In genomic region chr16:12613131-12613991, GRCh38 we compare ENCODE assay signal across 9 cellular contexts.
DNase-seq lines count a peak whose midpoint lies in the region; ATAC-seq and TF ChIP-seq lines count a peak whose summit lies in the region.
"Had no signal": no experiment of that assay in that cellular context is flagged by ENCODE, and none has a peak within 500 bp of the region (broad histone marks: within the 10 kb centered on the region; RNA-seq: fewer than 3 reads in every experiment).

No MANE protein-coding gene starts in this region.

- peaks cover 68% of the 10 kb centered on the region for H3K4me1 Mint-ChIP-seq in activated T-cell treated with anti-CD3 and anti-CD28 coated beads, Interleukin-2, amount 50 U/mL, for 72 hours (ENCODE audit: low read depth)
- H3K4me1 Mint-ChIP-seq in naive thymus-derived CD4-positive, alpha-beta T cell: peaks cover 12 to 26% (median 13%) of the 10 kb centered on the region in 7 donors

- H3K27me3 Mint-ChIP-seq in activated T-cell treated with anti-CD3 and anti-CD28 coated beads, Interleukin-2, amount 50 U/mL, for 72 hours (ENCODE audit: low read depth): no peaks in the 10 kb centered on the region
- peaks cover 0 to 13% (median 0%) of the 10 kb centered on the region in 5 donors for H3K27me3 Mint-ChIP-seq in naive thymus-derived CD4-positive, alpha-beta T cell

- DNase-seq in Jurkat, Clone E6-1 (ENCODE audit: low read depth, low spot score): peak; percentile 83
- peak; percentile 76 to 87 for DNase-seq in activated T-cell treated with anti-CD3 and anti-CD28 coated beads, Interleukin-2, amount 50 U/mL, for 72 hours
- peak in 3 of 9 donors; percentile 7 to 46 (median 31) for DNase-seq in naive thymus-derived CD4-positive, alpha-beta T cell
- no peak for DNase-seq in hepatic stellate cell (ENCODE audit: low spot score)
- DNase-seq in AG08395 (ENCODE audit: low spot score): no peak
- no peak for DNase-seq in midbrain (lab: John Stamatoyannopoulos, UW)
- DNase-seq in WERI-Rb-1: no peak

- H3K27me3 ChIP-seq in naive thymus-derived CD4-positive, alpha-beta T cell (ENCODE audit: control insufficient read depth in 2 of 2, insufficient read depth in 2 of 2, low read length in 2 of 2): no peaks in the 10 kb centered on the region
- H3K27me3 ChIP-seq in WERI-Rb-1 (ENCODE audit: insufficient read depth, low read depth, severe bottlenecking): no peaks in the 10 kb centered on the region

- H3K9me3 Mint-ChIP-seq in activated T-cell treated with anti-CD3 and anti-CD28 coated beads, Interleukin-2, amount 50 U/mL, for 72 hours: peaks cover 2 to 3% of the 10 kb centered on the region in 2 donors
- peaks cover 0 to 6% (median 0%) of the 10 kb centered on the region in 11 donors for H3K9me3 Mint-ChIP-seq in naive thymus-derived CD4-positive, alpha-beta T cell

- no peaks in the 10 kb centered on the region for H3K36me3 ChIP-seq in naive thymus-derived CD4-positive, alpha-beta T cell (ENCODE audit: control insufficient read depth in 2 of 3, insufficient read depth in 3 of 3, low read length in 3 of 3)
- H3K36me3 ChIP-seq in WERI-Rb-1: no peaks in the 10 kb centered on the region
- H3K36me3 ChIP-seq: neutrophil had no signal

- peak; percentile 86 for ATAC-seq in GM21447 (IDR thresholded peaks at IDR 0.05; ENCODE audit: unreplicated experiment)
- peak; percentile 85 to 87 for ATAC-seq in activated T-cell treated with anti-CD3 and anti-CD28 coated beads, Interleukin-2, amount 50 U/mL, for 72 hours (replicated peaks in 1 of 2)
- ATAC-seq in naive thymus-derived CD4-positive, alpha-beta T cell: peak; percentile 16

- intact Hi-C loops in naive thymus-derived CD4-positive, alpha-beta T cell (cut with micrococcal nuclease): no loop called here

- H3K36me3 Mint-ChIP-seq in activated T-cell treated with anti-CD3 and anti-CD28 coated beads, Interleukin-2, amount 50 U/mL, for 72 hours (ENCODE audit: insufficient read depth in 2 of 2): peaks cover 0 to 6% of the 10 kb centered on the region in 2 donors
- peaks cover 0 to 4% (median 0%) of the 10 kb centered on the region in 5 donors for H3K36me3 Mint-ChIP-seq in naive thymus-derived CD4-positive, alpha-beta T cell

- H3K27ac ChIP-seq in naive thymus-derived CD4-positive, alpha-beta T cell (ENCODE audit: low read depth, low read length): no peak overlapping the region
- no peak overlapping the region for H3K27ac ChIP-seq in WERI-Rb-1
- H3K27ac ChIP-seq: neutrophil had no signal

- no peak for TF ChIP-seq CTCF in WERI-Rb-1 (IDR thresholded peaks at IDR 0.05; ENCODE audit: low read depth, low read length)

- H3K4me1 ChIP-seq in naive thymus-derived CD4-positive, alpha-beta T cell (ENCODE audit: control insufficient read depth in 2 of 2, insufficient read depth in 2 of 2, low read length in 2 of 2): no peaks in the 10 kb centered on the region

- CTCF ChIA-PET in naive thymus-derived CD4-positive, alpha-beta T cell (lab: Charles Lee): no interaction called here

- peak overlapping the region; percentile 53 to 75 for H3K4me3 Mint-ChIP-seq in activated T-cell treated with anti-CD3 and anti-CD28 coated beads, Interleukin-2, amount 50 U/mL, for 72 hours
- peak overlapping the region in 5 of 10 donors; percentile 5 to 69 (median 45) for H3K4me3 Mint-ChIP-seq in naive thymus-derived CD4-positive, alpha-beta T cell

- POLR2A ChIA-PET in naive thymus-derived CD4-positive, alpha-beta T cell (lab: Charles Lee): no interaction called here

- H3K9me3 ChIP-seq in naive thymus-derived CD4-positive, alpha-beta T cell (ENCODE audit: control insufficient read depth in 2 of 3, low read length in 3 of 3): no peaks in the 10 kb centered on the region
- no peaks in the 10 kb centered on the region for H3K9me3 ChIP-seq in WERI-Rb-1 (ENCODE audit: severe bottlenecking)
- H3K9me3 ChIP-seq: neutrophil had no signal

- H3K4me3 ChIP-seq in Jurkat, Clone E6-1 (ENCODE audit: low read length): peak overlapping the region; percentile 34
- H3K4me3 ChIP-seq in naive thymus-derived CD4-positive, alpha-beta T cell (ENCODE audit: low read length): no peak overlapping the region
- no peak overlapping the region for H3K4me3 ChIP-seq in WERI-Rb-1 (ENCODE audit: low read depth, low read length)

- H3K27ac Mint-ChIP-seq in activated T-cell treated with anti-CD3 and anti-CD28 coated beads, Interleukin-2, amount 50 U/mL, for 72 hours: peak overlapping the region; percentile 76
- H3K27ac Mint-ChIP-seq in naive thymus-derived CD4-positive, alpha-beta T cell: peak overlapping the region in 1 of 9 donors; percentile 15

Comparison
In these comparisons a context has a peak if more than half of its experiments do, and no peak if none do; other contexts are left out.
1. ATAC-seq: peak in every context shown above with its lines; median percentile 86 in GM21447; 86 in activated T-cell treated with anti-CD3 and anti-CD28 coated beads, Interleukin-2, amount 50 U/mL, for 72 hours; 16 in naive thymus-derived CD4-positive, alpha-beta T cell.
2. DNase-seq: peak in Jurkat, Clone E6-1 (single experiment) and activated T-cell treated with anti-CD3 and anti-CD28 coated beads, Interleukin-2, amount 50 U/mL, for 72 hours (2 of 2); none in hepatic stellate cell (single experiment), AG08395 (single experiment), midbrain (single experiment) and WERI-Rb-1 (single experiment).